1 cellular context compared by ENCODE assay signal in the genomic region with DNA sequence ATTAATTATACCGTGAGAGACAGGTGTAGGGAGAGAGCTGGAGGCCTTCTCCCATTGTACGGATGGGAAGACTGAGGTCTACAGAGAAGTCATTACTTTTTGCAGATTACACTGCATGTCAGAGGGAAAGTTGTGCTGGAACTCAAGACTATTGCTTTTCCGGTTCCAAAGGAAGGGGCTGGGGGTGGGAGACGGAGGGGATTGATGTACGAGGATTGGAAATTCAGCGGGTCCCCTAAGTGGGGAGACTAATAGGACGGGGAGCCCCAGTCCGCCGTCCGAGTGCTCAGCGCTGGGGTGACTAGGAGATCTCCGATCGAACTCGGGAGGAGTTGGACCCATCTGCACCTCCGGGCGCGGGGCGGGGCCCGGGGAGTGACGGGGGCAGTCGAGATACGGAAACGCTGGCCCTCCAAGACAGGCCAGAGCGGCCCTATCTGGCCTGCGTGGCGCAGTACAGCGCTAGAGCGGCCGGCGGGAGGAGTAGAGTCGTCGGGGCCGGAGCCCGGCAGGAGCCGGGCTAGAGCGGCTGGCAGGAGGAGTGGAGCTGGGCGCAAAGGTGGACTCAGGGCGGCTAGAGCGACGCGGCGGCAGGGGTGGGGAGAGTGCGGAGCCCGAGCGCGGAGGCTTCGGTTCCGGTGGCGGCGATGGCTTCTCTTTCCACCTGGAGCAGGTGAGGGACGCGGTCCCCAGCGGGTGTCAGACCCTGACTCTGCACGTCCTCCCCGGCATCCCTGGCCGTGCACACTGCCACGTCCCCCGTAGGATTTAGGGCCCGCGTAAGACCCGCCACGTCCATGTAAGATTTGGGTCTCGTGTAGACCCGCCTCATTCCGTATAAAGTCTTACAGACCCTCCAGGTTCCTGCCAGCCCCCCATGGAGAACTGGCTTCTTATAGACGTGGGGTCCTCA.
TF ChIP-seq lines count a peak whose summit lies in the region.

No MANE protein-coding gene starts in this region.

TF ChIP-seq in K562, 482 proteins besides CTCF, POLR2A, EP300 and RAD21 (continued from another document and continues in another):
- peak; percentile 97 for TF ChIP-seq SMAD4 (CRISPR knock-in tag; conservative IDR thresholded peaks at IDR 0.05)
- TF ChIP-seq CBX8 (IDR thresholded peaks at IDR 0.05; ENCODE audit: borderline replicate concordance, extremely low read depth, low read depth, low read length, poor library complexity, severe bottlenecking): no peak
- TF ChIP-seq U2AF2 (optimal IDR thresholded peaks at IDR 0.05; ENCODE audit: low read depth, low read length): no peak
- TF ChIP-seq NFE2L1 (tag; IDR thresholded peaks at IDR 0.05; ENCODE audit: borderline replicate concordance, low read depth): no peak
- TF ChIP-seq PHF21A (IDR thresholded peaks at IDR 0.05; ENCODE audit: borderline replicate concordance, low read depth): peak; percentile 43; the same call in 1 of the 2 replicates
- no peak for TF ChIP-seq ZNF217 (CRISPR knock-in tag; IDR thresholded peaks at IDR 0.05)
- TF ChIP-seq MBD2 (IDR thresholded peaks at IDR 0.05; ENCODE audit: borderline replicate concordance, low read depth): peak; percentile 77
- peak; percentile 80 to 81; a peak in 3 of 4 replicates for TF ChIP-seq HDAC1 (IDR thresholded peaks at IDR 0.05)
- TF ChIP-seq MEF2D (tag; conservative IDR thresholded peaks at IDR 0.05; ENCODE audit: low read depth): no peak
- TF ChIP-seq MAFK (IDR thresholded peaks at IDR 0.05; ENCODE audit: low read length): no peak
- no peak for TF ChIP-seq ZNF311 (CRISPR knock-in tag; IDR thresholded peaks at IDR 0.05)
- no peak for TF ChIP-seq SPI1 (IDR thresholded peaks at IDR 0.05; ENCODE audit: borderline replicate concordance, low read depth, low read length)
- TF ChIP-seq ILF3 (IDR thresholded peaks at IDR 0.05; ENCODE audit: borderline replicate concordance): no peak
- peak; percentile 85 for TF ChIP-seq SUPT5H (IDR thresholded peaks at IDR 0.05)
- TF ChIP-seq ZKSCAN1 (IDR thresholded peaks at IDR 0.05; ENCODE audit: low read depth, low read length): peak; percentile 59; the same call in 1 of the 2 replicates
- TF ChIP-seq ATF1 (CRISPR knock-in tag; IDR thresholded peaks at IDR 0.05): peak; percentile 11
- TF ChIP-seq ATF1 (tag; IDR thresholded peaks at IDR 0.05): peak; percentile 87
- TF ChIP-seq EWSR1 (IDR thresholded peaks at IDR 0.05; ENCODE audit: borderline replicate concordance, low read depth, partially characterized antibody): no peak
- no peak for TF ChIP-seq TRIM24 (IDR thresholded peaks at IDR 0.05)
- TF ChIP-seq, protein P1, sequence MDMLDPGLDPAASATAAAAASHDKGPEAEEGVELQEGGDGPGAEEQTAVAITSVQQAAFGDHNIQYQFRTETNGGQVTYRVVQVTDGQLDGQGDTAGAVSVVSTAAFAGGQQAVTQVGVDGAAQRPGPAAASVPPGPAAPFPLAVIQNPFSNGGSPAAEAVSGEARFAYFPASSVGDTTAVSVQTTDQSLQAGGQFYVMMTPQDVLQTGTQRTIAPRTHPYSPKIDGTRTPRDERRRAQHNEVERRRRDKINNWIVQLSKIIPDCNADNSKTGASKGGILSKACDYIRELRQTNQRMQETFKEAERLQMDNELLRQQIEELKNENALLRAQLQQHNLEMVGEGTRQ (CRISPR knock-in tag; IDR thresholded peaks at IDR 0.05): no peak
- TF ChIP-seq, protein P2, sequence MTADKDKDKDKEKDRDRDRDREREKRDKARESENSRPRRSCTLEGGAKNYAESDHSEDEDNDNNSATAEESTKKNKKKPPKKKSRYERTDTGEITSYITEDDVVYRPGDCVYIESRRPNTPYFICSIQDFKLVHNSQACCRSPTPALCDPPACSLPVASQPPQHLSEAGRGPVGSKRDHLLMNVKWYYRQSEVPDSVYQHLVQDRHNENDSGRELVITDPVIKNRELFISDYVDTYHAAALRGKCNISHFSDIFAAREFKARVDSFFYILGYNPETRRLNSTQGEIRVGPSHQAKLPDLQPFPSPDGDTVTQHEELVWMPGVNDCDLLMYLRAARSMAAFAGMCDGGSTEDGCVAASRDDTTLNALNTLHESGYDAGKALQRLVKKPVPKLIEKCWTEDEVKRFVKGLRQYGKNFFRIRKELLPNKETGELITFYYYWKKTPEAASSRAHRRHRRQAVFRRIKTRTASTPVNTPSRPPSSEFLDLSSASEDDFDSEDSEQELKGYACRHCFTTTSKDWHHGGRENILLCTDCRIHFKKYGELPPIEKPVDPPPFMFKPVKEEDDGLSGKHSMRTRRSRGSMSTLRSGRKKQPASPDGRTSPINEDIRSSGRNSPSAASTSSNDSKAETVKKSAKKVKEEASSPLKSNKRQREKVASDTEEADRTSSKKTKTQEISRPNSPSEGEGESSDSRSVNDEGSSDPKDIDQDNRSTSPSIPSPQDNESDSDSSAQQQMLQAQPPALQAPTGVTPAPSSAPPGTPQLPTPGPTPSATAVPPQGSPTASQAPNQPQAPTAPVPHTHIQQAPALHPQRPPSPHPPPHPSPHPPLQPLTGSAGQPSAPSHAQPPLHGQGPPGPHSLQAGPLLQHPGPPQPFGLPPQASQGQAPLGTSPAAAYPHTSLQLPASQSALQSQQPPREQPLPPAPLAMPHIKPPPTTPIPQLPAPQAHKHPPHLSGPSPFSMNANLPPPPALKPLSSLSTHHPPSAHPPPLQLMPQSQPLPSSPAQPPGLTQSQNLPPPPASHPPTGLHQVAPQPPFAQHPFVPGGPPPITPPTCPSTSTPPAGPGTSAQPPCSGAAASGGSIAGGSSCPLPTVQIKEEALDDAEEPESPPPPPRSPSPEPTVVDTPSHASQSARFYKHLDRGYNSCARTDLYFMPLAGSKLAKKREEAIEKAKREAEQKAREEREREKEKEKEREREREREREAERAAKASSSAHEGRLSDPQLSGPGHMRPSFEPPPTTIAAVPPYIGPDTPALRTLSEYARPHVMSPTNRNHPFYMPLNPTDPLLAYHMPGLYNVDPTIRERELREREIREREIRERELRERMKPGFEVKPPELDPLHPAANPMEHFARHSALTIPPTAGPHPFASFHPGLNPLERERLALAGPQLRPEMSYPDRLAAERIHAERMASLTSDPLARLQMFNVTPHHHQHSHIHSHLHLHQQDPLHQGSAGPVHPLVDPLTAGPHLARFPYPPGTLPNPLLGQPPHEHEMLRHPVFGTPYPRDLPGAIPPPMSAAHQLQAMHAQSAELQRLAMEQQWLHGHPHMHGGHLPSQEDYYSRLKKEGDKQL (CRISPR knock-in tag; IDR thresholded peaks at IDR 0.05; ENCODE audit: borderline replicate concordance): no peak
- TF ChIP-seq, protein P3, sequence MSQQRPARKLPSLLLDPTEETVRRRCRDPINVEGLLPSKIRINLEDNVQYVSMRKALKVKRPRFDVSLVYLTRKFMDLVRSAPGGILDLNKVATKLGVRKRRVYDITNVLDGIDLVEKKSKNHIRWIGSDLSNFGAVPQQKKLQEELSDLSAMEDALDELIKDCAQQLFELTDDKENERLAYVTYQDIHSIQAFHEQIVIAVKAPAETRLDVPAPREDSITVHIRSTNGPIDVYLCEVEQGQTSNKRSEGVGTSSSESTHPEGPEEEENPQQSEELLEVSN (IDR thresholded peaks at IDR 0.05; ENCODE audit: borderline replicate concordance in 1 of 2, extremely low read depth in 1 of 2, insufficient read depth in 1 of 2, insufficient read length in 1 of 2, low read depth in 1 of 2, low read length in 1 of 2, poor library complexity in 1 of 2, severe bottlenecking in 1 of 2): peak in 1 of 2 experiments; percentile 22
- TF ChIP-seq NCOA2 (IDR thresholded peaks at IDR 0.05; ENCODE audit: partially characterized antibody in 2 of 2): no peak
- TF ChIP-seq PTBP1 (IDR thresholded peaks at IDR 0.05; ENCODE audit: low read depth, low read length): no peak
- TF ChIP-seq FOS (IDR thresholded peaks at IDR 0.05; ENCODE audit: extremely low read depth, insufficient read length): no peak
- TF ChIP-seq KHSRP (IDR thresholded peaks at IDR 0.05): 0 out of 2 replicates have a peak, but pooled peaks have one; percentile 13
- TF ChIP-seq KLF10 (CRISPR knock-in tag; IDR thresholded peaks at IDR 0.05): 0 out of 2 replicates have a peak, but pooled peaks have one; percentile 43
- TF ChIP-seq, protein P4, sequence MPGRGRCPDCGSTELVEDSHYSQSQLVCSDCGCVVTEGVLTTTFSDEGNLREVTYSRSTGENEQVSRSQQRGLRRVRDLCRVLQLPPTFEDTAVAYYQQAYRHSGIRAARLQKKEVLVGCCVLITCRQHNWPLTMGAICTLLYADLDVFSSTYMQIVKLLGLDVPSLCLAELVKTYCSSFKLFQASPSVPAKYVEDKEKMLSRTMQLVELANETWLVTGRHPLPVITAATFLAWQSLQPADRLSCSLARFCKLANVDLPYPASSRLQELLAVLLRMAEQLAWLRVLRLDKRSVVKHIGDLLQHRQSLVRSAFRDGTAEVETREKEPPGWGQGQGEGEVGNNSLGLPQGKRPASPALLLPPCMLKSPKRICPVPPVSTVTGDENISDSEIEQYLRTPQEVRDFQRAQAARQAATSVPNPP (IDR thresholded peaks at IDR 0.05; ENCODE audit: borderline replicate concordance, insufficient read depth, insufficient read length): no peak
- TF ChIP-seq ZNF76 (CRISPR knock-in tag; IDR thresholded peaks at IDR 0.05; ENCODE audit: borderline replicate concordance): no peak
- TF ChIP-seq, protein P5, sequence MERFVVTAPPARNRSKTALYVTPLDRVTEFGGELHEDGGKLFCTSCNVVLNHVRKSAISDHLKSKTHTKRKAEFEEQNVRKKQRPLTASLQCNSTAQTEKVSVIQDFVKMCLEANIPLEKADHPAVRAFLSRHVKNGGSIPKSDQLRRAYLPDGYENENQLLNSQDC (CRISPR knock-in tag; IDR thresholded peaks at IDR 0.05): no peak
- TF ChIP-seq, protein P6, sequence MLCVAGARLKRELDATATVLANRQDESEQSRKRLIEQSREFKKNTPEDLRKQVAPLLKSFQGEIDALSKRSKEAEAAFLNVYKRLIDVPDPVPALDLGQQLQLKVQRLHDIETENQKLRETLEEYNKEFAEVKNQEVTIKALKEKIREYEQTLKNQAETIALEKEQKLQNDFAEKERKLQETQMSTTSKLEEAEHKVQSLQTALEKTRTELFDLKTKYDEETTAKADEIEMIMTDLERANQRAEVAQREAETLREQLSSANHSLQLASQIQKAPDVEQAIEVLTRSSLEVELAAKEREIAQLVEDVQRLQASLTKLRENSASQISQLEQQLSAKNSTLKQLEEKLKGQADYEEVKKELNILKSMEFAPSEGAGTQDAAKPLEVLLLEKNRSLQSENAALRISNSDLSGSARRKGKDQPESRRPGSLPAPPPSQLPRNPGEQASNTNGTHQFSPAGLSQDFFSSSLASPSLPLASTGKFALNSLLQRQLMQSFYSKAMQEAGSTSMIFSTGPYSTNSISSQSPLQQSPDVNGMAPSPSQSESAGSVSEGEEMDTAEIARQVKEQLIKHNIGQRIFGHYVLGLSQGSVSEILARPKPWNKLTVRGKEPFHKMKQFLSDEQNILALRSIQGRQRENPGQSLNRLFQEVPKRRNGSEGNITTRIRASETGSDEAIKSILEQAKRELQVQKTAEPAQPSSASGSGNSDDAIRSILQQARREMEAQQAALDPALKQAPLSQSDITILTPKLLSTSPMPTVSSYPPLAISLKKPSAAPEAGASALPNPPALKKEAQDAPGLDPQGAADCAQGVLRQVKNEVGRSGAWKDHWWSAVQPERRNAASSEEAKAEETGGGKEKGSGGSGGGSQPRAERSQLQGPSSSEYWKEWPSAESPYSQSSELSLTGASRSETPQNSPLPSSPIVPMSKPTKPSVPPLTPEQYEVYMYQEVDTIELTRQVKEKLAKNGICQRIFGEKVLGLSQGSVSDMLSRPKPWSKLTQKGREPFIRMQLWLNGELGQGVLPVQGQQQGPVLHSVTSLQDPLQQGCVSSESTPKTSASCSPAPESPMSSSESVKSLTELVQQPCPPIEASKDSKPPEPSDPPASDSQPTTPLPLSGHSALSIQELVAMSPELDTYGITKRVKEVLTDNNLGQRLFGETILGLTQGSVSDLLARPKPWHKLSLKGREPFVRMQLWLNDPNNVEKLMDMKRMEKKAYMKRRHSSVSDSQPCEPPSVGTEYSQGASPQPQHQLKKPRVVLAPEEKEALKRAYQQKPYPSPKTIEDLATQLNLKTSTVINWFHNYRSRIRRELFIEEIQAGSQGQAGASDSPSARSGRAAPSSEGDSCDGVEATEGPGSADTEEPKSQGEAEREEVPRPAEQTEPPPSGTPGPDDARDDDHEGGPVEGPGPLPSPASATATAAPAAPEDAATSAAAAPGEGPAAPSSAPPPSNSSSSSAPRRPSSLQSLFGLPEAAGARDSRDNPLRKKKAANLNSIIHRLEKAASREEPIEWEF (CRISPR knock-in tag; IDR thresholded peaks at IDR 0.05): no peak; the same call in 1 of the 2 replicates
- TF ChIP-seq, protein P7, sequence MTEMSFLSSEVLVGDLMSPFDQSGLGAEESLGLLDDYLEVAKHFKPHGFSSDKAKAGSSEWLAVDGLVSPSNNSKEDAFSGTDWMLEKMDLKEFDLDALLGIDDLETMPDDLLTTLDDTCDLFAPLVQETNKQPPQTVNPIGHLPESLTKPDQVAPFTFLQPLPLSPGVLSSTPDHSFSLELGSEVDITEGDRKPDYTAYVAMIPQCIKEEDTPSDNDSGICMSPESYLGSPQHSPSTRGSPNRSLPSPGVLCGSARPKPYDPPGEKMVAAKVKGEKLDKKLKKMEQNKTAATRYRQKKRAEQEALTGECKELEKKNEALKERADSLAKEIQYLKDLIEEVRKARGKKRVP (CRISPR knock-in tag; IDR thresholded peaks at IDR 0.05): no peak
- peak; percentile 44 to 79; a peak in 3 of 4 replicates for TF ChIP-seq ETV6 (IDR thresholded peaks at IDR 0.05; ENCODE audit: borderline replicate concordance in 1 of 2, low read depth in 2 of 2, low read length in 1 of 2)
- no peak for TF ChIP-seq ETV6 (CRISPR knock-in tag; IDR thresholded peaks at IDR 0.05; ENCODE audit: borderline replicate concordance)
- peak; percentile 100 for TF ChIP-seq SP2 (IDR thresholded peaks at IDR 0.05; ENCODE audit: extremely low read depth, low read depth, low read length, poor library complexity, severe bottlenecking)
- TF ChIP-seq RB1 (IDR thresholded peaks at IDR 0.05; ENCODE audit: low read depth): peak; percentile 96
- no peak for TF ChIP-seq ZNF41 (CRISPR knock-in tag; conservative IDR thresholded peaks at IDR 0.05)
- no peak for TF ChIP-seq RFX1 (IDR thresholded peaks at IDR 0.05)
- TF ChIP-seq, protein P8, sequence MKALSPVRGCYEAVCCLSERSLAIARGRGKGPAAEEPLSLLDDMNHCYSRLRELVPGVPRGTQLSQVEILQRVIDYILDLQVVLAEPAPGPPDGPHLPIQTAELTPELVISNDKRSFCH (CRISPR knock-in tag; IDR thresholded peaks at IDR 0.05): no peak
- TF ChIP-seq, protein P8 (tag; IDR thresholded peaks at IDR 0.05): no peak
- TF ChIP-seq CTBP1 (IDR thresholded peaks at IDR 0.05; ENCODE audit: borderline replicate concordance): peak; percentile 83; the same call in 1 of the 2 replicates
- no peak for TF ChIP-seq NFYB (IDR thresholded peaks at IDR 0.05; ENCODE audit: extremely low read depth, insufficient read length)
- TF ChIP-seq, protein P9, sequence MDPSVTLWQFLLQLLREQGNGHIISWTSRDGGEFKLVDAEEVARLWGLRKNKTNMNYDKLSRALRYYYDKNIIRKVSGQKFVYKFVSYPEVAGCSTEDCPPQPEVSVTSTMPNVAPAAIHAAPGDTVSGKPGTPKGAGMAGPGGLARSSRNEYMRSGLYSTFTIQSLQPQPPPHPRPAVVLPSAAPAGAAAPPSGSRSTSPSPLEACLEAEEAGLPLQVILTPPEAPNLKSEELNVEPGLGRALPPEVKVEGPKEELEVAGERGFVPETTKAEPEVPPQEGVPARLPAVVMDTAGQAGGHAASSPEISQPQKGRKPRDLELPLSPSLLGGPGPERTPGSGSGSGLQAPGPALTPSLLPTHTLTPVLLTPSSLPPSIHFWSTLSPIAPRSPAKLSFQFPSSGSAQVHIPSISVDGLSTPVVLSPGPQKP (CRISPR knock-in tag; IDR thresholded peaks at IDR 0.05): no peak
- peak; percentile 99 for TF ChIP-seq SMARCA5 (IDR thresholded peaks at IDR 0.05)
- no peak for TF ChIP-seq CREBBP (IDR thresholded peaks at IDR 0.05; ENCODE audit: low read depth, low read length)
- TF ChIP-seq SMAD1 (IDR thresholded peaks at IDR 0.05; ENCODE audit: low read depth, low read length, partially characterized antibody): peak; percentile 18
